Comparison of ENCODE assay signal across 16 cellular contexts in the genomic region with DNA sequence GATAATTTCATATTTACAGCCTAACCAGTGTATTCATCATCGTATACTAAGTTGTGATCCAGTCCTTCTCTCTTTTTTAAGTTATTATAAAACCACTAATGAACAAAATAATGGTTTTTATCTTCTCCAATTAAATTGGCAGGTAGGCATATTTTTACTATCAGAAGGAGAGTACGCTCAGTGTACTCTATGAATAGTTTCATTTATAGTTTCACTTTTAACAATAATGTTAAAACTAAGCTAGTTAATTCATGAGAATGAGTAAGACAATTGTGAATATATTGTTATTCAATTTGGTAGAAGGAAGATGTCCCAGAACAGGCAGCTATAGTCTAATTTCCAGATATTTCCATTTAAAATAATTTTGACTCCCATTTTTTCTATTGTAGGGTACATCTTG.
DNase-seq lines count a peak whose midpoint lies in the region; ATAC-seq and TF ChIP-seq lines count a peak whose summit lies in the region.
"Had no signal": no experiment of that assay in that cellular context is flagged by ENCODE, and none has a peak within 500 bp of the region (broad histone marks: within the 10 kb centered on the region; RNA-seq: fewer than 3 reads in every experiment).

No MANE protein-coding gene starts in this region.

- no peaks in the 10 kb centered on the region for H3K79me2 ChIP-seq in neural cell (replicated peaks; ENCODE audit: insufficient read depth, low read length)

- H3K9ac ChIP-seq in neural cell (ENCODE audit: low read length): no peak overlapping the region
- H3K9ac ChIP-seq: KMS-11 had no signal

- TF ChIP-seq RAD21 in neural cell (conservative IDR thresholded peaks at IDR 0.05): no peak

- no peaks in the 10 kb centered on the region for H4K20me1 ChIP-seq in neural cell (ENCODE audit: insufficient read depth)

- CTCF ChIA-PET in HEK293T (lab: Yijun Ruan, JAX): no interaction called here

- TF ChIP-seq CTCF in neural cell (IDR thresholded peaks at IDR 0.05; ENCODE audit: poor library complexity, severe bottlenecking): no peak

- no peak overlapping the region for H3K4me2 ChIP-seq in neural cell (ENCODE audit: low read length)
- H3K4me2 ChIP-seq: KMS-11 had no signal

- H3K9me2 ChIP-seq in neural cell (ENCODE audit: insufficient read depth, low read length): no peaks in the 10 kb centered on the region

- no peak overlapping the region for H2AFZ ChIP-seq in neural cell (ENCODE audit: low read depth, low read length)

- no peak overlapping the region for H3K4me3 ChIP-seq in neural cell (ENCODE audit: low read length)

- no peak for DNase-seq in HEK293T (ENCODE audit: extremely low spot score)
- DNase-seq: BE2C; CD4-positive, alpha-beta memory T cell; DMS79 treated with DMSO at 0.1 percent for 48 hours; EL; GOT3; H9 had no signal

- ATAC-seq in GM18861 (IDR thresholded peaks at IDR 0.05; ENCODE audit: unreplicated experiment): peak; percentile 48
- ATAC-seq in HG02885 (IDR thresholded peaks at IDR 0.05; ENCODE audit: poor library complexity, unreplicated experiment): peak; percentile 55
- ATAC-seq in SK-N-SH treated with all-trans-retinoic acid at 6 μM for 48 hours: peak; percentile 38; the same call in 2 of the 3 replicates
- ATAC-seq in GM18873 (IDR thresholded peaks at IDR 0.05; ENCODE audit: low FRiP score, unreplicated experiment): no peak
- ATAC-seq in GM21515 (IDR thresholded peaks at IDR 0.05; ENCODE audit: unreplicated experiment): no peak
- no peak for ATAC-seq in GM18868 (IDR thresholded peaks at IDR 0.05; ENCODE audit: unreplicated experiment)

- H3K36me3 ChIP-seq in neural cell (ENCODE audit: insufficient read depth, low read length): no peaks in the 10 kb centered on the region
- H3K36me3 ChIP-seq: BE2C had no signal

- peaks cover 4% of the 10 kb centered on the region for H3F3A ChIP-seq in neural cell (ENCODE audit: insufficient read depth, low read length, poor library complexity, severe bottlenecking)

- no peak for TF ChIP-seq EP300 in neural cell (conservative IDR thresholded peaks at IDR 0.05; ENCODE audit: poor library complexity, severe bottlenecking)

- peak overlapping the region; percentile 21 for H3K27ac ChIP-seq in neural cell (ENCODE audit: low read length)
- H3K27ac ChIP-seq: C4-2B, KMS-11 had no signal

- H3K27me3 ChIP-seq in neural cell (ENCODE audit: insufficient read depth, low read depth, low read length): no peaks in the 10 kb centered on the region
- H3K27me3 ChIP-seq: BE2C had no signal

- POLR2A ChIA-PET in HEK293T (lab: Yijun Ruan, JAX): no interaction called here

- H3K9me3 ChIP-seq in neural cell (ENCODE audit: low read length): no peaks in the 10 kb centered on the region
- H3K9me3 ChIP-seq: BE2C had no signal

TF ChIP-seq in SK-N-SH treated with all-trans-retinoic acid at 6 μM for 48 hours, 23 proteins besides CTCF, POLR2A, EP300 and RAD21 (continues in another document):
- TF ChIP-seq CSDC2 (CRISPR knock-in tag; IDR thresholded peaks at IDR 0.05) (no peak), SNAI2 (CRISPR knock-in tag; IDR thresholded peaks at IDR 0.05) (no peak), RARB (CRISPR knock-in tag; IDR thresholded peaks at IDR 0.05) (no peak), ISL1 (CRISPR knock-in tag; IDR thresholded peaks at IDR 0.05) (no peak), ARNTL (CRISPR knock-in tag; IDR thresholded peaks at IDR 0.05; ENCODE audit: borderline replicate concordance, low read depth) (no peak), ESRRG (CRISPR knock-in tag; IDR thresholded peaks at IDR 0.05) (no peak), TSHZ2 (CRISPR knock-in tag; IDR thresholded peaks at IDR 0.05) (no peak)

TF ChIP-seq in neural cell, 6 proteins besides CTCF, POLR2A, EP300 and RAD21:
- TF ChIP-seq POLR2AphosphoS5 (IDR thresholded peaks at IDR 0.05) (no peak), EZH2 (IDR thresholded peaks at IDR 0.05; ENCODE audit: borderline replicate concordance, insufficient read depth, low read length, poor library complexity, severe bottlenecking) (no peak), TAF1 (IDR thresholded peaks at IDR 0.05; ENCODE audit: low read depth) (no peak), MXI1 (conservative IDR thresholded peaks at IDR 0.05; ENCODE audit: poor library complexity, severe bottlenecking) (no peak), SMC3 (conservative IDR thresholded peaks at IDR 0.05; ENCODE audit: poor library complexity) (no peak), REST (IDR thresholded peaks at IDR 0.05; ENCODE audit: borderline replicate concordance) (no peak)
TF ChIP-seq in neural cell: peak in this region for 0.

TF ChIP-seq in HEK293T, 16 proteins besides CTCF, POLR2A, EP300 and RAD21:
- TF ChIP-seq FOXK2 (IDR thresholded peaks at IDR 0.05): no peak
- TF ChIP-seq PKNOX1 (IDR thresholded peaks at IDR 0.05): no peak
- TF ChIP-seq ELF4 (IDR thresholded peaks at IDR 0.05): no peak
- TF ChIP-seq CTBP1 (IDR thresholded peaks at IDR 0.05; ENCODE audit: borderline replicate concordance): no peak
- TF ChIP-seq SP1 (IDR thresholded peaks at IDR 0.05): no peak
- no peak for TF ChIP-seq NFRKB (IDR thresholded peaks at IDR 0.05)
- no peak for TF ChIP-seq FOXM1 (IDR thresholded peaks at IDR 0.05; ENCODE audit: borderline replicate concordance)
- no peak for TF ChIP-seq BHLHE40 (IDR thresholded peaks at IDR 0.05; ENCODE audit: borderline replicate concordance)
- TF ChIP-seq SUZ12 (IDR thresholded peaks at IDR 0.05): no peak
- no peak for TF ChIP-seq LEF1 (IDR thresholded peaks at IDR 0.05; ENCODE audit: borderline replicate concordance)
- no peak for TF ChIP-seq TARDBP (IDR thresholded peaks at IDR 0.05)
- no peak for TF ChIP-seq L3MBTL2 (conservative IDR thresholded peaks at IDR 0.05)
- no peak for TF ChIP-seq FOXA1 (IDR thresholded peaks at IDR 0.05)
- no peak for TF ChIP-seq ZNF384 (IDR thresholded peaks at IDR 0.05)
- no peak for TF ChIP-seq HDGF (IDR thresholded peaks at IDR 0.05; ENCODE audit: borderline replicate concordance)
- TF ChIP-seq ARNT (IDR thresholded peaks at IDR 0.05): no peak

Comparison
In these comparisons a context has a peak if more than half of its experiments do, and no peak if none do; other contexts are left out.
1. ATAC-seq: peak in GM18861 (single experiment), HG02885 (single experiment) and SK-N-SH treated with all-trans-retinoic acid at 6 μM for 48 hours (single experiment); none in GM18873 (single experiment), GM21515 (single experiment) and GM18868 (single experiment).